Comparison of ENCODE assay signal across 8 cellular contexts in the genomic region with DNA sequence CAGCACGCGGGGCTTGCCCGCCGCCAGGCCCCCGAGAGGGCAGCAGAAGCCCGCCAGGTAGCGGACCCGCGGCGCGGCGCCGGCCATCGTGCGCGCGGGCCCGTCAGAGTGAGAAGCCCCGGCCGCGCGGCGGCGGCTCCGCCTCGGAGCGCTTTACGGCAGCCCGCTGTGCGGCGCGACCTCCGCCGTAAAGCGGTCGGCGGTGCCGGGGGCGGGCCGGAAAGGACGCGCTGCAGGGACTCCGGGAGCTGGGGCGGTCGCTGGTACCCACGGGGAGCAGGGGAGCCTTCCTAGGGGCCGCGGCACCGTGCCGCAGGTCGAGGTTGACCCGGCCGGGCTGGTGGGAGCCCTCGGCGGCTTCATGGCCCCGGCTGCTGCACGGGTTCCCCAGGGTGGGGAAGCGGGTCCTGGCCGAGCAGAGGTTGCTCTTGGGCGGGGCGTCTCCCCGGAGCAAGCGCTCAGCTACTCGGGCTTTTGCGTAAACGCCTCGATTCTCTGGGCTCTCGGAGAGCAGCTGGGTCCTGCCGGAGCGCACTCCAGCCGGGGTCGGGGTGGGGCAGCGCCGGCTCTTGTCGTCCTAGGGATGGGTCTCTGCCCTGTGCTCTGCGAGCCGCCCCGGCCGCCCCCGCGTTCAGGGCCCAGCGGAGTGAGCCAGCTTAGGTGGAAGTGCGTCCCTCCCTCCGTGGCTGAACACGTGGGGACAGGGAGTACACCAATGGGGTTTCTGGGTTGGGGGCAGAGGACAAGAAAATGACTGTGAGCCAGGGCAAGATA. TPM values are rescaled to one million over a fixed set of nuclear protein-coding genes. Genes with fewer than 3 reads are reported as not detected.
DNase-seq lines count a peak whose midpoint lies in the region; ATAC-seq and TF ChIP-seq lines count a peak whose summit lies in the region.

A gene with protein sequence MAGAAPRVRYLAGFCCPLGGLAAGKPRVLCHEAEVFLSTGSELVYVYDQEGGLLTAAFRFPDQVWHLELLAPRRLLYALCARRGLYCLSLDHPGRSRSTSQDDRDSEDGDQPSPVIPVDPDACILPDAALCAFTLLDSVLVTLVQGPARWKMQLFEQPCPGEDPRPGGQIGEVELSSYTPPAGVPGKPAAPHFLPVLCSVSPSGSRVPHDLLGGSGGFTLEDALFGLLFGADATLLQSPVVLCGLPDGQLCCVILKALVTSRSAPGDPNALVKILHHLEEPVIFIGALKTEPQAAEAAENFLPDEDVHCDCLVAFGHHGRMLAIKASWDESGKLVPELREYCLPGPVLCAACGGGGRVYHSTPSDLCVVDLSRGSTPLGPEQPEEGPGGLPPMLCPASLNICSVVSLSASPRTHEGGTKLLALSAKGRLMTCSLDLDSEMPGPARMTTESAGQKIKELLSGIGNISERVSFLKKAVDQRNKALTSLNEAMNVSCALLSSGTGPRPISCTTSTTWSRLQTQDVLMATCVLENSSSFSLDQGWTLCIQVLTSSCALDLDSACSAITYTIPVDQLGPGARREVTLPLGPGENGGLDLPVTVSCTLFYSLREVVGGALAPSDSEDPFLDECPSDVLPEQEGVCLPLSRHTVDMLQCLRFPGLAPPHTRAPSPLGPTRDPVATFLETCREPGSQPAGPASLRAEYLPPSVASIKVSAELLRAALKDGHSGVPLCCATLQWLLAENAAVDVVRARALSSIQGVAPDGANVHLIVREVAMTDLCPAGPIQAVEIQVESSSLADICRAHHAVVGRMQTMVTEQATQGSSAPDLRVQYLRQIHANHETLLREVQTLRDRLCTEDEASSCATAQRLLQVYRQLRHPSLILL (minus strand): TSS at position 110 of the 774 bp plus-strand sequence. CDS start 23 bp downstream, at position 87.

- H3K9me3 ChIP-seq in DND-41 (ENCODE audit: insufficient read depth, low read length, severe bottlenecking): no peaks in the 10 kb centered on the region
- no peaks in the 10 kb centered on the region for H3K9me3 ChIP-seq in tibial nerve

- H3K27me3 ChIP-seq in DND-41 (ENCODE audit: insufficient read depth, low read length, poor library complexity) (no peaks in the 10 kb centered on the region), tibial nerve (no peaks in the 10 kb centered on the region)

- H2AFZ ChIP-seq in DND-41 (ENCODE audit: low read depth, low read length): peak within 1 kb of the TSS; percentile 93

- H3K27ac Mint-ChIP-seq in activated naive CD8-positive, alpha-beta T cell treated with anti-CD3 and anti-CD28 coated beads, Interleukin-2, amount 50 U/mL, for 24 hours: peak within 1 kb of the TSS; percentile 92

- peak within 1 kb of the TSS; percentile 98 for H3K4me2 ChIP-seq in DND-41 (ENCODE audit: insufficient read depth, low read length)

- TF ChIP-seq POLR2A in tibial nerve (IDR thresholded peaks at IDR 0.05): peak; percentile 42 to 82

- intact Hi-C loops in cardiac septum (cut with DNase I): loop anchor here (1.0 kb wide), 1 partner anchor 37 kb away; no protein-coding TSS in a partner anchor

- peaks cover 34% of the 10 kb centered on the region for H4K20me1 ChIP-seq in DND-41 (ENCODE audit: insufficient read depth, low read length)

- TF ChIP-seq EP300 in tibial nerve (IDR thresholded peaks at IDR 0.05): peak in 1 of 2 donors; percentile 78

- H3K4me3 Mint-ChIP-seq in activated naive CD8-positive, alpha-beta T cell treated with anti-CD3 and anti-CD28 coated beads, Interleukin-2, amount 50 U/mL, for 24 hours: peak within 1 kb of the TSS; percentile 89

- H3K36me3 Mint-ChIP-seq in activated naive CD8-positive, alpha-beta T cell treated with anti-CD3 and anti-CD28 coated beads, Interleukin-2, amount 50 U/mL, for 24 hours (ENCODE audit: low read depth): peaks cover 25% of the 10 kb centered on the region

- H3K36me3 ChIP-seq in DND-41 (ENCODE audit: insufficient read depth, low read length) (peaks cover 51% of the 10 kb centered on the region), tibial nerve (peaks cover 2 to 50% (median 8%) of the 10 kb centered on the region in 3 donors)

- peaks cover 44% of the 10 kb centered on the region for H3K4me1 ChIP-seq in DND-41 (ENCODE audit: insufficient read depth, low read length)
- H3K4me1 ChIP-seq in tibial nerve: peaks cover 0 to 34% (median 21%) of the 10 kb centered on the region in 4 donors

- peak; percentile 83 for DNase-seq in DND-41
- DNase-seq in LNCaP clone FGC (ENCODE audit: low read depth): no peak
- DNase-seq in T follicular helper cell (ENCODE audit: low read depth): peak; percentile 70
- peak; percentile 85 for DNase-seq in activated naive CD8-positive, alpha-beta T cell treated with anti-CD3 and anti-CD28 coated beads, Interleukin-2, amount 50 U/mL, for 24 hours
- DNase-seq in cardiac septum (ENCODE audit: low spot score): peak; percentile 90
- DNase-seq in pons (ENCODE audit: low spot score): peak; percentile 49
- DNase-seq in tibial nerve (ENCODE audit: low spot score in 2 of 2): peak; percentile 48 to 58

- no peaks in the 10 kb centered on the region for H3K9me3 Mint-ChIP-seq in activated naive CD8-positive, alpha-beta T cell treated with anti-CD3 and anti-CD28 coated beads, Interleukin-2, amount 50 U/mL, for 24 hours

- H3K27ac ChIP-seq in DND-41 (ENCODE audit: low read length) (peak within 1 kb of the TSS; percentile 79), tibial nerve (peak within 1 kb of the TSS; percentile 64 to 88 (median 84))

- H3K9ac ChIP-seq in DND-41 (ENCODE audit: low read depth, low read length): peak within 1 kb of the TSS; percentile 95

- H3K79me2 ChIP-seq in DND-41 (ENCODE audit: insufficient read depth, low read length): peaks cover 40% of the 10 kb centered on the region

- peaks cover 41% of the 10 kb centered on the region for H3K4me1 Mint-ChIP-seq in activated naive CD8-positive, alpha-beta T cell treated with anti-CD3 and anti-CD28 coated beads, Interleukin-2, amount 50 U/mL, for 24 hours

- WGBS in tibial nerve, 2 donors: 0 to 1% methylated on average over 12 to 31 of the region's 85 CpGs

- no peaks in the 10 kb centered on the region for H3K27me3 Mint-ChIP-seq in activated naive CD8-positive, alpha-beta T cell treated with anti-CD3 and anti-CD28 coated beads, Interleukin-2, amount 50 U/mL, for 24 hours

- H3K4me3 ChIP-seq in DND-41 (ENCODE audit: low read depth in 1 of 2, low read length in 2 of 2): peak within 1 kb of the TSS; percentile 75 to 85
- H3K4me3 ChIP-seq in LNCaP clone FGC (ENCODE audit: low read depth, low read length): peak within 1 kb of the TSS; percentile 96
- peak within 1 kb of the TSS; percentile 85 to 96 (median 93) for H3K4me3 ChIP-seq in tibial nerve

- ATAC-seq in DND-41 (ENCODE audit: insufficient read depth, low read depth) (peak; percentile 56), GM21529 (IDR thresholded peaks at IDR 0.05; ENCODE audit: unreplicated experiment) (peak; percentile 37)
- peak; percentile 60 for ATAC-seq in activated naive CD8-positive, alpha-beta T cell treated with anti-CD3 and anti-CD28 coated beads, Interleukin-2, amount 50 U/mL, for 24 hours

- TF ChIP-seq CTCF in DND-41 (IDR thresholded peaks at IDR 0.05; ENCODE audit: borderline replicate concordance, extremely low read depth, low read length, poor library complexity, severe bottlenecking): no peak
- no peak for TF ChIP-seq CTCF in LNCaP clone FGC (IDR thresholded peaks at IDR 0.05; ENCODE audit: control insufficient read depth, extremely low read depth, insufficient read depth)
- peak in 2 of 5 experiments; percentile 16 to 35 for TF ChIP-seq CTCF in tibial nerve (IDR thresholded peaks at IDR 0.05)

RNA-seq across cellular contexts. Expression of the gene that starts here (rescaled TPM):
- 13.6 TPM for total RNA-seq in cardiac septum
- 10 to 100 TPM; 20.1 to 41.7 (median 26.7) TPM for total RNA-seq in tibial nerve
